15 cellular contexts compared by ENCODE assay signal in the genomic region with DNA sequence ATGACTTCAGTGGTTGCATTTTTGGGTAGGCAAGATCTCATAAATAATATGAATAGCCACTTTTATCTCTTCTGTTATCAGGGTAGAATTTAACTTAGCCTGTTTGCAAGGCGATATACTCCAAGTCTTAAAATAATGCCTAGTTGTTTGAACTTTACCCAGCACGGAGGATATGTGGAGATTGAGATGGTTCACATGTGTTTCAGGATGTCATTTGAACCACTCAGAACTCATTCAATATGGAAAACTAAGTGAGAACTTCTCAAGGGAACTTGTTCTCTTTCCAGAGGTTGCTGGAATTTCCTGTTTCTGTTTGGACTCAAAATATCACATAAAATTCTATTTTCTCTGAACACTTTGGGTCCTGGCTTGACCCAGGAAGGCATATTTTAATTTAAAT.
"Had no signal": no experiment of that assay in that cellular context is flagged by ENCODE, and none has a peak within 500 bp of the region (broad histone marks: within the 10 kb centered on the region; RNA-seq: fewer than 3 reads in every experiment).

No MANE protein-coding gene starts in this region.

- H3K36me3 ChIP-seq: esophagus muscularis mucosa, suprapubic skin, thyroid gland had no signal

- DNase-seq: effector CD4-positive, alpha-beta T cell; foreskin keratinocyte; hippocampal formation; left ventricle myocardium superior; mesenchymal stem cell; naive B cell; nephron progenitor cell; posterior cingulate gyrus; stimulated activated CD4-positive, alpha-beta T cell treated with anti-CD3 and anti-CD28 coated beads, Interleukin-12 subunit alpha, Interleukin-12 subunit beta, amount 100 ng/mL, for 4 hours; stimulated activated naive CD4-positive, alpha-beta T cell; thyroid gland had no signal

- H3K27ac ChIP-seq: epithelial cell of prostate, esophagus muscularis mucosa, foreskin keratinocyte, suprapubic skin, thyroid gland had no signal

- H3K4me3 ChIP-seq: esophagus muscularis mucosa, lung, suprapubic skin, thyroid gland had no signal

- H3K9me3 ChIP-seq: esophagus muscularis mucosa, suprapubic skin, thyroid gland had no signal

- H3K27me3 ChIP-seq: esophagus muscularis mucosa, foreskin keratinocyte, suprapubic skin, thyroid gland had no signal

- ATAC-seq: foreskin keratinocyte, left ventricle myocardium superior had no signal

- H3K4me1 ChIP-seq: thyroid gland had no signal
